Comparison of ENCODE assay signal across 38 cellular contexts in the genomic region with DNA sequence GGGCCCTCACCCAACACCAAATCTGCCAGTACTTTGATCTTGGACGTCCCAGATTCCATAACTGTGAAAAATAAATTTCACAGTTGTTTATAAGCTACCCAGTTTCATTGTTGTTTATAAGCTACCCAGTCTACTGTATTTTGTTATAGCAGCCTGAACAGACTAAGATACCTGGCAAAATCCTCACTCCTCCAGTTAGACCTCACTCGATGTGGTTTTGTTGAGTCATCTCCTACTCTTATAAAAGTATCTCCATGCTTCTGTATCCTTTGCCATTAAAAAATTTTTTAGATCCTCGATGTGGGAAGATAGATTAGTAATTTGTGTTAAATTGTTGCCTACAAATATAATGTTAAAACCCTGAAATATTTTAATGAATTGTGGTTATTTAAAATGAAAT. TPM values are rescaled to one million over a fixed set of nuclear protein-coding genes. Genes with fewer than 3 reads are reported as not detected.
"Had no signal": no experiment of that assay in that cellular context is flagged by ENCODE, and none has a peak within 500 bp of the region (broad histone marks: within the 10 kb centered on the region; RNA-seq: fewer than 3 reads in every experiment).

No MANE protein-coding gene starts in this region.

- H3K36me3 ChIP-seq: MG63 had no signal

- H3K4me3 ChIP-seq: MG63 had no signal

- H3K27me3 ChIP-seq: MG63 had no signal

- DNase-seq: Karpas-422, Kasumi-1, MG63, MM.1S, MV-4-11, NCI-H1048, NCI-H1092, NCI-H1092 treated with DMSO at 0.1 percent for 48 hours, NCI-H1105, NCI-H1105 treated with DMSO at 0.1 percent for 48 hours, NCI-H1417, NCI-H1417 treated with DMSO at 0.1 percent for 48 hours, NCI-H1436, NCI-H1436 treated with DMSO at 0.1 percent for 48 hours, NCI-H146, NCI-H1694, NCI-H1694 treated with DMSO at 0.1 percent for 48 hours, NCI-H187, NCI-H187 treated with DMSO at 0.1 percent for 48 hours, NCI-H1930, NCI-H2029, NCI-H2029 treated with DMSO at 0.1 percent for 48 hours, NCI-H2081, NCI-H2081 treated with DMSO at 0.1 percent for 48 hours, NCI-H2107, NCI-H2171, NCI-H2171 treated with DMSO at 0.1 percent for 48 hours, NCI-H2227 treated with DMSO at 0.1 percent for 48 hours, NCI-H226, NCI-H345, NCI-H446, NCI-H446 treated with DMSO at 0.1 percent for 48 hours, NCI-H510A, NCI-H510A treated with DMSO at 0.1 percent for 48 hours, NCI-H524, NCI-H524 treated with DMSO at 0.1 percent for 48 hours had no signal

- H3K9me3 ChIP-seq: MG63 had no signal

RNA-seq across cellular contexts. Expression of a gene that starts 16.4 kb away (rescaled TPM):
- total RNA-seq: MCF 10A, NCI-H460 had no signal
